In genomic region chr16:85609539-85609938, GRCh38 we compare ENCODE assay signal across 18 cellular contexts. TPM values are rescaled to one million over a fixed set of nuclear protein-coding genes. Genes with fewer than 3 reads are reported as not detected.
DNase-seq lines count a peak whose midpoint lies in the region; ATAC-seq and TF ChIP-seq lines count a peak whose summit lies in the region.
"Had no signal": no experiment of that assay in that cellular context is flagged by ENCODE, and none has a peak within 500 bp of the region (broad histone marks: within the 10 kb centered on the region; RNA-seq: fewer than 3 reads in every experiment).

No MANE protein-coding gene starts in this region.

- intact Hi-C loops in breast epithelium (cut with DNase I; ENCODE audit: low total_unique reads) (loop anchor here (5.0 kb wide), 1 partner anchor 192 kb away; no protein-coding TSS in a partner anchor), mammary epithelial cell (cut with micrococcal nuclease) (no loop called here), PC-3 (cut with micrococcal nuclease) (no loop called here), body of pancreas (cut with DNase I) (loop anchor here (2.0 kb wide), 1 partner anchor 189 kb away; no protein-coding TSS in a partner anchor)

- DNase-seq in breast epithelium (ENCODE audit: low spot score in 2 of 2) (no peak), mammary epithelial cell (no peak), PC-3 (no peak), mesothelial cell of epicardium (ENCODE audit: low spot score in 2 of 2, unreplicated experiment in 2 of 2) (no peak), T1000 (lab: John Stamatoyannopoulos, UW) (no peak), middle frontal gyrus (ENCODE audit: extremely low spot score, low spot score) (no peak), body of pancreas (no peak)
- DNase-seq: activated CD4-positive, CD25-positive, alpha-beta regulatory T cell treated with anti-CD3 and anti-CD28 coated beads, Interleukin-2, amount 50 U/mL, for 72 hours; activated CD8-positive, alpha-beta memory T cell treated with anti-CD3 and anti-CD28 coated beads, Interleukin-2, amount 10 ng/mL, durations not matched to agents 7 days and 5 days; activated effector memory CD4-positive, alpha-beta T cell treated with Interleukin-2 at 50 U/mL for 16 hours; amniotic stem cell; effector CD8-positive, alpha-beta T cell; H9; left lung; NCI-H2029 treated with DMSO at 0.1 percent for 48 hours; psoas muscle had no signal

- peaks cover 12 to 16% of the 10 kb centered on the region in 2 donors for H3K4me1 ChIP-seq in breast epithelium
- peaks cover 32% of the 10 kb centered on the region for H3K4me1 ChIP-seq in mammary epithelial cell (ENCODE audit: insufficient read depth, low read length)
- H3K4me1 ChIP-seq in PC-3 (ENCODE audit: insufficient read depth, low read length): peaks cover 20% of the 10 kb centered on the region
- peaks cover 74% of the 10 kb centered on the region for H3K4me1 ChIP-seq in body of pancreas

- H3K27me3 ChIP-seq in breast epithelium (no peaks in the 10 kb centered on the region), mammary epithelial cell (ENCODE audit: insufficient read depth, low read length) (no peaks in the 10 kb centered on the region), PC-3 (ENCODE audit: low read length) (no peaks in the 10 kb centered on the region), body of pancreas (no peaks in the 10 kb centered on the region)
- H3K27me3 ChIP-seq: left lung had no signal

- peak overlapping the region; percentile 12 for H3K27ac Mint-ChIP-seq in mesothelial cell of epicardium
- H3K27ac Mint-ChIP-seq: T-helper 1 cell treated with Interleukin-12 subunit alpha and Interleukin-12 subunit beta and Interleukin-4 antibody, amounts not matched to agents 30 μg/mL and 1 μg/mL, for 36 hours had no signal

- H3K27ac ChIP-seq in breast epithelium (peak overlapping the region; percentile 98 to 99), mammary epithelial cell (ENCODE audit: insufficient read depth, low read depth, low read length) (no peak overlapping the region), PC-3 (ENCODE audit: low read length) (no peak overlapping the region), body of pancreas (no peak overlapping the region)

- H3K9me3 ChIP-seq in breast epithelium (no peaks in the 10 kb centered on the region), mammary epithelial cell (replicated peaks; ENCODE audit: insufficient read depth, low read length) (no peaks in the 10 kb centered on the region), PC-3 (ENCODE audit: low read length) (no peaks in the 10 kb centered on the region), body of pancreas (no peaks in the 10 kb centered on the region)
- H3K9me3 ChIP-seq: left lung, psoas muscle had no signal

- no peak overlapping the region for H3K9ac ChIP-seq in mammary epithelial cell (ENCODE audit: insufficient read depth, low read length)
- H3K9ac ChIP-seq in PC-3 (ENCODE audit: low read length): no peak overlapping the region

- no peaks in the 10 kb centered on the region for H3K9me2 ChIP-seq in PC-3 (replicated peaks; ENCODE audit: low read length)

- H3K79me2 ChIP-seq in mammary epithelial cell (ENCODE audit: insufficient read depth, low read length) (no peaks in the 10 kb centered on the region), PC-3 (ENCODE audit: low read length) (peaks cover 11% of the 10 kb centered on the region)

- no peaks in the 10 kb centered on the region for H3K36me3 Mint-ChIP-seq in mesothelial cell of epicardium
- H3K36me3 Mint-ChIP-seq: activated CD8-positive, alpha-beta memory T cell treated with anti-CD3 and anti-CD28 coated beads, Interleukin-2, amount 10 ng/mL, durations not matched to agents 7 days and 5 days had no signal

- no peaks in the 10 kb centered on the region for H3K27me3 Mint-ChIP-seq in mesothelial cell of epicardium (ENCODE audit: low read depth)
- H3K27me3 Mint-ChIP-seq: activated CD8-positive, alpha-beta memory T cell treated with anti-CD3 and anti-CD28 coated beads, Interleukin-2, amount 10 ng/mL, durations not matched to agents 7 days and 5 days had no signal

- H3K4me3 Mint-ChIP-seq in mesothelial cell of epicardium: no peak overlapping the region
- H3K4me3 Mint-ChIP-seq: activated CD8-positive, alpha-beta memory T cell treated with anti-CD3 and anti-CD28 coated beads, Interleukin-2, amount 10 ng/mL, durations not matched to agents 7 days and 5 days; T-helper 1 cell treated with Interleukin-12 subunit alpha and Interleukin-12 subunit beta and Interleukin-4 antibody, amounts not matched to agents 30 μg/mL and 1 μg/mL, for 36 hours had no signal

- H3K36me3 ChIP-seq in breast epithelium: no peaks in the 10 kb centered on the region
- no peaks in the 10 kb centered on the region for H3K36me3 ChIP-seq in mammary epithelial cell (ENCODE audit: insufficient read depth, low read length)
- no peaks in the 10 kb centered on the region for H3K36me3 ChIP-seq in PC-3 (ENCODE audit: low read depth, low read length)
- no peaks in the 10 kb centered on the region for H3K36me3 ChIP-seq in body of pancreas (replicated peaks in 1 of 2; ENCODE audit: insufficient read depth in 1 of 2, low read depth in 2 of 2)
- H3K36me3 ChIP-seq: left lung had no signal

- TF ChIP-seq CTCF in breast epithelium (IDR thresholded peaks at IDR 0.05) (no peak), mammary epithelial cell (conservative IDR thresholded peaks at IDR 0.05 in 1 of 2, IDR thresholded peaks at IDR 0.05 in 1 of 2; ENCODE audit: extremely low read depth in 1 of 2, insufficient read depth in 1 of 2, low read depth in 1 of 2, low read length in 2 of 2) (no peak), PC-3 (conservative IDR thresholded peaks at IDR 0.05; ENCODE audit: low read depth, low read length) (no peak), mesothelial cell of epicardium (IDR thresholded peaks at IDR 0.05; ENCODE audit: unreplicated experiment) (no peak), body of pancreas (IDR thresholded peaks at IDR 0.05) (no peak)

- ATAC-seq in PC-3 (no peak), body of pancreas (no peak), HG02678 (IDR thresholded peaks at IDR 0.05; ENCODE audit: unreplicated experiment) (no peak)
- ATAC-seq: activated CD8-positive, alpha-beta memory T cell treated with anti-CD3 and anti-CD28 coated beads, Interleukin-2, amount 10 ng/mL, durations not matched to agents 7 days and 5 days; left lung; psoas muscle had no signal

- CTCF ChIA-PET in mammary epithelial cell (lab: Charles Lee; ENCODE audit: low non-redundant PET): no interaction called here
- CTCF ChIA-PET in PC-3 (lab: Charles Lee): interaction anchor here (0.5 kb wide), 1 partner anchor 75 kb away, joined by 3 read pairs; no protein-coding TSS in a partner anchor

- no peaks in the 10 kb centered on the region for H3K9me3 Mint-ChIP-seq in mesothelial cell of epicardium
- H3K9me3 Mint-ChIP-seq: T-helper 1 cell treated with Interleukin-12 subunit alpha and Interleukin-12 subunit beta and Interleukin-4 antibody, amounts not matched to agents 30 μg/mL and 1 μg/mL, for 36 hours had no signal

- WGBS in mammary epithelial cell (ENCODE audit: low coverage, missing lambda C conversion rate): 100% methylated on average over 7 of the region's 7 CpGs
- 88 to 97% methylated on average over 7 of the region's 7 CpGs for WGBS in body of pancreas, 2 donors

- H4K20me1 ChIP-seq in mammary epithelial cell (ENCODE audit: insufficient read depth, low read length): no peaks in the 10 kb centered on the region
- no peaks in the 10 kb centered on the region for H4K20me1 ChIP-seq in PC-3 (ENCODE audit: low read length)

- BruUV-seq in mammary epithelial cell (replicated peaks; lab: Mats Ljungman, UMichigan): no TSS peak
- no TSS peak for BruUV-seq in PC-3 (replicated peaks; lab: Mats Ljungman, UMichigan)

- H2AFZ ChIP-seq in mammary epithelial cell (ENCODE audit: low read depth, low read length): no peak overlapping the region
- no peak overlapping the region for H2AFZ ChIP-seq in PC-3 (ENCODE audit: low read length)

- no peaks in the 10 kb centered on the region for H3F3A ChIP-seq in PC-3 (ENCODE audit: low read length, unreplicated experiment)

- H3K4me2 ChIP-seq in mammary epithelial cell (ENCODE audit: insufficient read depth, low read depth, low read length) (no peak overlapping the region), PC-3 (ENCODE audit: low read length) (peak overlapping the region; percentile 86)

- no peak for TF ChIP-seq POLR2A in breast epithelium (IDR thresholded peaks at IDR 0.05)
- TF ChIP-seq POLR2A in body of pancreas (IDR thresholded peaks at IDR 0.05): no peak

- H3K4me3 ChIP-seq in breast epithelium (no peak overlapping the region), mammary epithelial cell (replicated peaks in 1 of 3; ENCODE audit: insufficient read depth in 1 of 3, low read depth in 2 of 3, low read length in 3 of 3) (no peak overlapping the region), PC-3 (ENCODE audit: low read length) (no peak overlapping the region), body of pancreas (no peak overlapping the region)
- H3K4me3 ChIP-seq: left lung had no signal

- dilution Hi-C loops in mammary epithelial cell (cut with HindIII; ENCODE audit: low sequenced_read_pairs): no loop called here

- in situ Hi-C loops in mammary epithelial cell (cut with MboI; ENCODE audit: low sequenced_read_pairs in 2 of 2): loop anchor here (10.0 to 25.0 kb wide), 5 partner anchors 185 to 472 kb away; no protein-coding TSS in a partner anchor

- POLR2A ChIA-PET in PC-3 (lab: Charles Lee; ENCODE audit: unreplicated experiment): no interaction called here

- H3K4me1 Mint-ChIP-seq in mesothelial cell of epicardium: peaks cover 58% of the 10 kb centered on the region

RNA-seq across cellular contexts. Expression of gene GSE1, which starts 3.6 kb away (rescaled TPM):
- 100 to 1,000 TPM in 1 of 3 donors, 10 to 100 TPM in 2; 52.3 to 105 (median 60.7) TPM for total RNA-seq in breast epithelium
- total RNA-seq in mammary epithelial cell: 10 to 100 TPM; 19.3 to 24.3 TPM
- 5.2 TPM for polyA plus RNA-seq in mammary epithelial cell
- polyA minus RNA-seq in mammary epithelial cell: 8.5 TPM
- total RNA-seq in PC-3 (2014; rRNA removed): 38.4 and 60.8 TPM in 2 replicates
- total RNA-seq in mesothelial cell of epicardium: 193 to 218 TPM (median 208 TPM) in 3 replicates
- 100 to 1,000 TPM in 1 of 2 donors, 10 to 100 TPM in 1; 76.5 to 221 TPM for total RNA-seq in body of pancreas

Comparison
In these comparisons a context has a peak if more than half of its experiments do, and no peak if none do; other contexts are left out.
1. H3K27ac ChIP-seq: peak in breast epithelium (2 of 2); none in mammary epithelial cell (single experiment), PC-3 (single experiment) and body of pancreas (0 of 4).
2. intact Hi-C loops: an anchor here in breast epithelium (5.0 kb wide) and body of pancreas (2.0 kb wide); none called in mammary epithelial cell and PC-3.